In genomic region chr1:234745844-234746797, GRCh38 we compare ENCODE assay signal across 13 cellular contexts.
A peak's percentile ranks its signal among the peaks of the same experiment; 100 is the strongest.
DNase-seq lines count a peak whose midpoint lies in the region; ATAC-seq and TF ChIP-seq lines count a peak whose summit lies in the region.
"Had no signal": no experiment of that assay in that cellular context is flagged by ENCODE, and none has a peak within 500 bp of the region (broad histone marks: within the 10 kb centered on the region; RNA-seq: fewer than 3 reads in every experiment).

No MANE protein-coding gene starts in this region.

- CTCF ChIA-PET in PC-9 (lab: Charles Lee), result no interaction called here

- no peaks in the 10 kb centered on the region for H4K20me1 ChIP-seq in PC-9 (ENCODE audit: insufficient read depth)

- peaks cover 28% of the 10 kb centered on the region for H3F3A ChIP-seq in PC-9 (ENCODE audit: insufficient read depth, low read depth)

- H3K4me2 ChIP-seq in PC-9, result peak overlapping the region; percentile 54

- H3K79me2 ChIP-seq in PC-9 (ENCODE audit: low read depth), result no peaks in the 10 kb centered on the region

- BruUV-seq in PC-9 (replicated peaks; lab: Mats Ljungman, UMichigan), result no TSS peak

- no peaks in the 10 kb centered on the region for H3K36me3 ChIP-seq in cardiac muscle cell
- H3K36me3 ChIP-seq in right atrium auricular region, result no peaks in the 10 kb centered on the region
- H3K36me3 ChIP-seq in PC-9 (ENCODE audit: low read depth), result no peaks in the 10 kb centered on the region
- H3K36me3 ChIP-seq in upper lobe of left lung, result no peaks in the 10 kb centered on the region

- H3K9me3 ChIP-seq in cardiac muscle cell (ENCODE audit: low read depth) (no peaks in the 10 kb centered on the region), right atrium auricular region (no peaks in the 10 kb centered on the region), PC-9 (ENCODE audit: insufficient read depth, low read depth) (no peaks in the 10 kb centered on the region), upper lobe of left lung (no peaks in the 10 kb centered on the region)

- H3K27me3 ChIP-seq in cardiac muscle cell (no peaks in the 10 kb centered on the region), right atrium auricular region (no peaks in the 10 kb centered on the region), PC-9 (ENCODE audit: insufficient read depth, low read depth) (no peaks in the 10 kb centered on the region), upper lobe of left lung (no peaks in the 10 kb centered on the region)

- H3K9me2 ChIP-seq in PC-9 (ENCODE audit: insufficient read depth), result no peaks in the 10 kb centered on the region

- H2AFZ ChIP-seq in PC-9, result peak overlapping the region; percentile 83

- TF ChIP-seq CTCF in cardiac muscle cell (IDR thresholded peaks at IDR 0.05; ENCODE audit: low read depth, low read length), result no peak
- no peak for TF ChIP-seq CTCF in right atrium auricular region (IDR thresholded peaks at IDR 0.05)
- TF ChIP-seq CTCF in PC-9 (conservative IDR thresholded peaks at IDR 0.05), result no peak
- no peak for TF ChIP-seq CTCF in fibroblast of the aortic adventitia (IDR thresholded peaks at IDR 0.05; ENCODE audit: insufficient read depth, low read length)
- no peak for TF ChIP-seq CTCF in upper lobe of left lung (IDR thresholded peaks at IDR 0.05)

- no peak for ATAC-seq in upper lobe of left lung (ENCODE audit: low FRiP score in 2 of 2)
- ATAC-seq: activated CD8-positive, alpha-beta memory T cell treated with anti-CD3 and anti-CD28 coated beads, Interleukin-2, amount 10 ng/mL, durations not matched to agents 7 days and 5 days; right cardiac atrium; Right ventricle myocardium inferior had no signal

- 89 to 90% methylated on average over 15 of the region's 15 CpGs for WGBS in upper lobe of left lung, 2 donors

- H3K4me1 ChIP-seq in cardiac muscle cell (ENCODE audit: low read depth) (peaks cover 35% of the 10 kb centered on the region), right atrium auricular region (peaks cover 0 to 20% of the 10 kb centered on the region in 2 donors), PC-9 (replicated peaks; ENCODE audit: insufficient read depth) (peaks cover 45% of the 10 kb centered on the region), upper lobe of left lung (peaks cover 0 to 8% (median 5%) of the 10 kb centered on the region in 4 donors)

- peak in 1 of 2 donors; percentile 57 for DNase-seq in cardiac muscle cell (ENCODE audit: low read depth in 1 of 2, low spot score in 1 of 2)
- no peak for DNase-seq in right atrium auricular region (ENCODE audit: low spot score)
- DNase-seq in PC-9, result peak in 1 of 2 experiments; percentile 79
- DNase-seq in fibroblast of the aortic adventitia (ENCODE audit: low read depth), result peak; percentile 36
- no peak for DNase-seq in GF-D8 (lab: John Stamatoyannopoulos, UW)
- DNase-seq in NCI-H1694 (lab: John Stamatoyannopoulos, UW), result no peak
- DNase-seq in stimulated activated CD4-positive, alpha-beta T cell treated with anti-CD3 and anti-CD28 coated beads, Interleukin-2, amount 100 ng/mL, for 24 hours, result no peak
- DNase-seq in upper lobe of left lung, result no peak
- DNase-seq: activated CD8-positive, alpha-beta memory T cell treated with anti-CD3 and anti-CD28 coated beads, Interleukin-2, amount 10 ng/mL, durations not matched to agents 7 days and 5 days; GOT3 had no signal

- no peak for TF ChIP-seq POLR2A in upper lobe of left lung (IDR thresholded peaks at IDR 0.05)

- POLR2A ChIA-PET in PC-9 (lab: Charles Lee; ENCODE audit: unreplicated experiment), result no interaction called here

- no peak for TF ChIP-seq EP300 in upper lobe of left lung (IDR thresholded peaks at IDR 0.05)

- H3K4me3 ChIP-seq in cardiac muscle cell (no peak overlapping the region), right atrium auricular region (no peak overlapping the region), PC-9 (no peak overlapping the region), fibroblast of the aortic adventitia (ENCODE audit: low read depth, low read length) (no peak overlapping the region), upper lobe of left lung (no peak overlapping the region)
- H3K4me3 ChIP-seq: coronary artery had no signal

- H3K27ac ChIP-seq in cardiac muscle cell (peak overlapping the region; percentile 39), right atrium auricular region (no peak overlapping the region), PC-9 (peak overlapping the region; percentile 82), upper lobe of left lung (no peak overlapping the region)
- H3K27ac ChIP-seq: coronary artery had no signal

- intact Hi-C loops in PC-9 (cut with micrococcal nuclease; ENCODE audit: unreplicated experiment), result loop anchor here (1.0 kb wide), 3 partner anchors 22 to 217 kb away; no protein-coding TSS in a partner anchor

Comparison
In these comparisons a context has a peak if more than half of its experiments do, and no peak if none do; other contexts are left out.
1. H3K27ac ChIP-seq: peak in cardiac muscle cell (single experiment) and PC-9 (single experiment); none in right atrium auricular region (0 of 2) and upper lobe of left lung (0 of 4).